8 cellular contexts compared by ENCODE assay signal in genomic region chr1:42146916-42147320, GRCh38. TPM values are rescaled to one million over a fixed set of nuclear protein-coding genes. Genes with fewer than 3 reads are reported as not detected.
DNase-seq lines count a peak whose midpoint lies in the region; ATAC-seq and TF ChIP-seq lines count a peak whose summit lies in the region.

No MANE protein-coding gene starts in this region.

- CTCF ChIA-PET in HEK293T (lab: Yijun Ruan, JAX), result interaction anchor here (0.6 to 2.0 kb wide), 9 partner anchors 9 to 619 kb away, joined by 3 to 10 read pairs (median 3); partner anchors contain the start of gene P3H1
- CTCF ChIA-PET in activated CD8-positive, alpha-beta memory T cell treated with anti-CD3 and anti-CD28 coated beads, Interleukin-2, amount 10 ng/mL, durations not matched to agents 7 days and 5 days (lab: Charles Lee), result interaction anchor here (0.9 to 1.7 kb wide), 4 partner anchors 9 to 28 kb away, joined by 3 to 14 read pairs (median 4); no protein-coding TSS in a partner anchor

- TF ChIP-seq CTCF in BE2C (IDR thresholded peaks at IDR 0.05; ENCODE audit: low read depth, low read length) (peak; percentile 73), mucosa of descending colon (IDR thresholded peaks at IDR 0.05) (peak; percentile 72)

- no peak overlapping the region for H3K4me3 Mint-ChIP-seq in activated CD8-positive, alpha-beta memory T cell treated with anti-CD3 and anti-CD28 coated beads, Interleukin-2, amount 10 ng/mL, durations not matched to agents 7 days and 5 days
- H3K4me3 Mint-ChIP-seq in stimulated activated effector memory CD8-positive, alpha-beta T cell treated with anti-CD3 and anti-CD28 coated beads, Interleukin-12 subunit alpha, Interleukin-12 subunit beta, amount 100 ng/mL, for 72 hours, result no peak overlapping the region

- H3K36me3 ChIP-seq in BE2C (no peaks in the 10 kb centered on the region), mucosa of descending colon (ENCODE audit: low read depth) (no peaks in the 10 kb centered on the region)

- no peaks in the 10 kb centered on the region for H3K27me3 ChIP-seq in BE2C

- no peaks in the 10 kb centered on the region for H3K9me3 Mint-ChIP-seq in activated CD8-positive, alpha-beta memory T cell treated with anti-CD3 and anti-CD28 coated beads, Interleukin-2, amount 10 ng/mL, durations not matched to agents 7 days and 5 days (ENCODE audit: low read depth)
- no peaks in the 10 kb centered on the region for H3K9me3 Mint-ChIP-seq in stimulated activated effector memory CD8-positive, alpha-beta T cell treated with anti-CD3 and anti-CD28 coated beads, Interleukin-12 subunit alpha, Interleukin-12 subunit beta, amount 100 ng/mL, for 72 hours

- peak; percentile 82 for ATAC-seq in activated CD8-positive, alpha-beta memory T cell treated with anti-CD3 and anti-CD28 coated beads, Interleukin-2, amount 10 ng/mL, durations not matched to agents 7 days and 5 days
- ATAC-seq in mucosa of descending colon (peak; percentile 99), GM21576 (IDR thresholded peaks at IDR 0.05; ENCODE audit: unreplicated experiment) (no peak)
- peak; percentile 60 for ATAC-seq in stimulated activated effector memory CD8-positive, alpha-beta T cell treated with anti-CD3 and anti-CD28 coated beads, Interleukin-12 subunit alpha, Interleukin-12 subunit beta, amount 100 ng/mL, for 72 hours

- POLR2A ChIA-PET in HEK293T (lab: Yijun Ruan, JAX), result no interaction called here

- peaks cover 7% of the 10 kb centered on the region for H3K4me1 Mint-ChIP-seq in activated CD8-positive, alpha-beta memory T cell treated with anti-CD3 and anti-CD28 coated beads, Interleukin-2, amount 10 ng/mL, durations not matched to agents 7 days and 5 days
- no peaks in the 10 kb centered on the region for H3K4me1 Mint-ChIP-seq in stimulated activated effector memory CD8-positive, alpha-beta T cell treated with anti-CD3 and anti-CD28 coated beads, Interleukin-12 subunit alpha, Interleukin-12 subunit beta, amount 100 ng/mL, for 72 hours

- no peak overlapping the region for H3K27ac Mint-ChIP-seq in activated CD8-positive, alpha-beta memory T cell treated with anti-CD3 and anti-CD28 coated beads, Interleukin-2, amount 10 ng/mL, durations not matched to agents 7 days and 5 days
- H3K27ac Mint-ChIP-seq in stimulated activated effector memory CD8-positive, alpha-beta T cell treated with anti-CD3 and anti-CD28 coated beads, Interleukin-12 subunit alpha, Interleukin-12 subunit beta, amount 100 ng/mL, for 72 hours, result no peak overlapping the region

- H3K4me1 ChIP-seq in BE2C, result no peaks in the 10 kb centered on the region
- H3K4me1 ChIP-seq in mucosa of descending colon (ENCODE audit: low read depth), result peaks cover 9% of the 10 kb centered on the region

- H3K27me3 Mint-ChIP-seq in activated CD8-positive, alpha-beta memory T cell treated with anti-CD3 and anti-CD28 coated beads, Interleukin-2, amount 10 ng/mL, durations not matched to agents 7 days and 5 days, result peaks cover 15% of the 10 kb centered on the region

- H3K4me3 ChIP-seq in BE2C (ENCODE audit: low read depth, low read length) (no peak overlapping the region), mucosa of descending colon (no peak overlapping the region)

- no peaks in the 10 kb centered on the region for H3K36me3 Mint-ChIP-seq in activated CD8-positive, alpha-beta memory T cell treated with anti-CD3 and anti-CD28 coated beads, Interleukin-2, amount 10 ng/mL, durations not matched to agents 7 days and 5 days
- H3K36me3 Mint-ChIP-seq in stimulated activated effector memory CD8-positive, alpha-beta T cell treated with anti-CD3 and anti-CD28 coated beads, Interleukin-12 subunit alpha, Interleukin-12 subunit beta, amount 100 ng/mL, for 72 hours, result no peaks in the 10 kb centered on the region

- H3K9me3 ChIP-seq in BE2C, result no peaks in the 10 kb centered on the region
- H3K9me3 ChIP-seq in mucosa of descending colon, result no peaks in the 10 kb centered on the region

- intact Hi-C loops in mucosa of descending colon (cut with DNase I, micrococcal nuclease), result no loop called here

- DNase-seq in BE2C (peak; percentile 56), HEK293T (ENCODE audit: extremely low spot score) (peak; percentile 74), NCI-H774 (lab: John Stamatoyannopoulos, UW) (peak; percentile 91), epidermal melanocyte (ENCODE audit: insufficient read length, low spot score) (peak; percentile 50), mucosa of descending colon (peak; percentile 78 to 94 (median 92))
- peak; percentile 78 for DNase-seq in activated CD8-positive, alpha-beta memory T cell treated with anti-CD3 and anti-CD28 coated beads, Interleukin-2, amount 10 ng/mL, durations not matched to agents 7 days and 5 days
- DNase-seq in stimulated activated effector memory CD8-positive, alpha-beta T cell treated with anti-CD3 and anti-CD28 coated beads, Interleukin-12 subunit alpha, Interleukin-12 subunit beta, amount 100 ng/mL, for 72 hours (ENCODE audit: low spot score in 2 of 2), result peak; percentile 52 to 83

TF ChIP-seq in HEK293T, 16 proteins besides CTCF, POLR2A, EP300 and RAD21:
- TF ChIP-seq ELF4 (IDR thresholded peaks at IDR 0.05) (no peak), ARNT (IDR thresholded peaks at IDR 0.05) (no peak), FOXM1 (IDR thresholded peaks at IDR 0.05; ENCODE audit: borderline replicate concordance) (no peak), FOXK2 (IDR thresholded peaks at IDR 0.05) (no peak), LEF1 (IDR thresholded peaks at IDR 0.05; ENCODE audit: borderline replicate concordance) (no peak), L3MBTL2 (conservative IDR thresholded peaks at IDR 0.05) (no peak), BHLHE40 (IDR thresholded peaks at IDR 0.05; ENCODE audit: borderline replicate concordance) (no peak)

RNA-seq across cellular contexts. Expression of gene GUCA2B, which starts 6.3 kb away (rescaled TPM):
- not detected for polyA plus RNA-seq in BE2C (2012; ENCODE audit: insufficient read depth, insufficient read length, low read depth)
- not detected for total RNA-seq in activated CD8-positive, alpha-beta memory T cell treated with anti-CD3 and anti-CD28 coated beads, Interleukin-2, amount 10 ng/mL, durations not matched to agents 7 days and 5 days
- 100 to 1,000 TPM; 153 to 381 (median 176) TPM for total RNA-seq in mucosa of descending colon

RNA-seq across cellular contexts. Expression of gene GUCA2A, which starts 17.6 kb away (rescaled TPM):
- not detected for polyA plus RNA-seq in BE2C (2012; ENCODE audit: insufficient read depth, insufficient read length, low read depth)
- not detected for total RNA-seq in activated CD8-positive, alpha-beta memory T cell treated with anti-CD3 and anti-CD28 coated beads, Interleukin-2, amount 10 ng/mL, durations not matched to agents 7 days and 5 days
- total RNA-seq in mucosa of descending colon, result 1,000 to 10,000 TPM in 2 of 3 donors, 100 to 1,000 TPM in 1; 920 to 2,800 (median 1,254) TPM

Comparison
In these comparisons a context has a peak if more than half of its experiments do, and no peak if none do; other contexts are left out.
1. RNA of gene GUCA2B, which starts 6.3 kb away (total RNA-seq): 153 to 381 TPM in mucosa of descending colon; not detected in activated CD8-positive, alpha-beta memory T cell treated with anti-CD3 and anti-CD28 coated beads, Interleukin-2, amount 10 ng/mL, durations not matched to agents 7 days and 5 days; every median in the first group is over 100 times any median in the second.
2. RNA of gene GUCA2A, which starts 17.6 kb away (total RNA-seq): 920 to 2,800 TPM in mucosa of descending colon; not detected in activated CD8-positive, alpha-beta memory T cell treated with anti-CD3 and anti-CD28 coated beads, Interleukin-2, amount 10 ng/mL, durations not matched to agents 7 days and 5 days; every median in the first group is over 100 times any median in the second.
3. Peak in every context shown above with its lines, with median percentiles within 50 percentile points of each other: DNase-seq.